In genomic region chr15:70017025-70017424, GRCh38 we compare ENCODE assay signal across 12 cellular contexts.
"Had no signal": no experiment of that assay in that cellular context is flagged by ENCODE, and none has a peak within 500 bp of the region (broad histone marks: within the 10 kb centered on the region; RNA-seq: fewer than 3 reads in every experiment).

No MANE protein-coding gene starts in this region.

- H3K36me3 Mint-ChIP-seq: naive B cell had no signal

- H3K79me2 ChIP-seq: parathyroid adenoma had no signal

- H3K4me3 ChIP-seq: gastroesophageal sphincter had no signal

- H3K9me3 Mint-ChIP-seq: activated T-helper 17 cell treated with anti-CD3 and anti-CD28 coated beads, Interleukin-2, amount 50 U/mL, for 72 hours had no signal

- H3K27ac Mint-ChIP-seq: activated T-helper 17 cell treated with anti-CD3 and anti-CD28 coated beads, Interleukin-2, amount 50 U/mL, for 72 hours had no signal

- ATAC-seq: activated T-helper 17 cell treated with anti-CD3 and anti-CD28 coated beads, Interleukin-2, amount 50 U/mL, for 72 hours; gastroesophageal sphincter had no signal

- H3K36me3 ChIP-seq: gastroesophageal sphincter, neutrophil had no signal

- H2AFZ ChIP-seq: parathyroid adenoma had no signal

- H3K27ac ChIP-seq: gastroesophageal sphincter, neutrophil, parathyroid adenoma had no signal

- H3K9me3 ChIP-seq: neutrophil had no signal

- DNase-seq: activated CD4-positive, alpha-beta T cell treated with anti-CD3 and anti-CD28 coated beads, Interleukin-2, amount 50 U/mL, for 4 hours; activated CD4-positive, CD25-positive, alpha-beta regulatory T cell treated with anti-CD3 and anti-CD28 coated beads, Interleukin-2, amount 50 U/mL, for 72 hours; activated naive CD4-positive, alpha-beta T cell treated with anti-CD3 and anti-CD28 coated beads, Interleukin-2, amount 50 U/mL, for 16 hours; amniotic stem cell; naive B cell; stimulated activated CD4-positive, alpha-beta T cell treated with anti-CD3 and anti-CD28 coated beads, Interleukin-12 subunit alpha, Interleukin-12 subunit beta, amount 100 ng/mL, for 4 hours; stimulated activated CD4-positive, alpha-beta T cell treated with anti-CD3 and anti-CD28 coated beads, Interleukin-2, amount 100 ng/mL, for 24 hours; T-helper 9 cell had no signal

- H3K4me1 ChIP-seq: gastroesophageal sphincter, parathyroid adenoma had no signal

- H3K4me3 Mint-ChIP-seq: activated T-helper 17 cell treated with anti-CD3 and anti-CD28 coated beads, Interleukin-2, amount 50 U/mL, for 72 hours had no signal
